ENCODE assay signal across 27 cellular contexts in the genomic region with DNA sequence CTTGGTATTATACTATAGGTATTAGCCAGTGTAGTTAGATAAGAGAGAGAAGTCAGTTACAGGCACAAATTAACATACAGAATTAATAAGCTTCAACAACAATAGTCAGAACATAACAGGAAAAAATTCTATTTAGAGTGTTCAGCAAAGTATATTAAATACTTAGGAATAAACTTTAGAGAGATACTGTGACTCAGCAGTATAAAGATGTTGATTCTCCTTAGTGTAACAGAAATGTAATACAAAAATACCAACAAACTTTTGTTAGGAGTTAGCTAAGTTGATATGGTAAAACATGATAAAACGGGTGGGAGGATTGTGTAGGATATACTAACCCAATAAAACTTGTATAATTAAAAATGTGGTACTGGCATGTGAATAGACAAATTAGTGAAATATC.
"Had no signal": no experiment of that assay in that cellular context is flagged by ENCODE, and none has a peak within 500 bp of the region (broad histone marks: within the 10 kb centered on the region; RNA-seq: fewer than 3 reads in every experiment).

No MANE protein-coding gene starts in this region.

- H3K4me3 ChIP-seq: left ventricle myocardium inferior, lung, mucosa of descending colon, right atrium auricular region, right lobe of liver, smooth muscle cell, stomach, testis, thyroid gland, transverse colon, upper lobe of left lung, vagina had no signal

- H3K9ac ChIP-seq: parathyroid adenoma had no signal

- H3K27ac ChIP-seq: left ventricle myocardium inferior, parathyroid adenoma, right atrium auricular region, right lobe of liver, stomach, testis, thyroid gland, transverse colon, upper lobe of left lung, vagina had no signal

- H3K4me2 ChIP-seq: smooth muscle cell had no signal

- ATAC-seq: mucosa of descending colon; naive thymus-derived CD4-positive, alpha-beta T cell; natural killer cell treated with Interleukin-12 subunit alpha and Interleukin-12 subunit beta and Interleukin-15 and Interleukin-18, amount 100 ng/mL, for 72 hours; right lobe of liver; stimulated activated memory B cell treated with anti-CD40 and anti-IgM and Interleukin-4, amounts not matched to agents 10 μg/mL and 1 μg/mL and 100 μg/mL, for 72 hours had no signal

- H3K4me1 Mint-ChIP-seq: stimulated activated memory B cell treated with anti-CD40 and anti-IgM and Interleukin-4, amounts not matched to agents 10 μg/mL and 1 μg/mL and 100 μg/mL, for 72 hours had no signal

- H3K27me3 ChIP-seq: right atrium auricular region, right lobe of liver, stomach, testis, thyroid gland, transverse colon, upper lobe of left lung, vagina had no signal

- H3K9me3 ChIP-seq: left ventricle myocardium inferior, mucosa of descending colon, right atrium auricular region, right lobe of liver, stomach, testis, thyroid gland, transverse colon, upper lobe of left lung, vagina had no signal

- H3K4me3 Mint-ChIP-seq: immature natural killer cell; memory B cell; naive thymus-derived CD4-positive, alpha-beta T cell; natural killer cell treated with Interleukin-12 subunit alpha and Interleukin-12 subunit beta and Interleukin-15 and Interleukin-18, amount 100 ng/mL, for 72 hours; stimulated activated memory B cell treated with anti-CD40 and anti-IgM and Interleukin-4, amounts not matched to agents 10 μg/mL and 1 μg/mL and 100 μg/mL, for 72 hours had no signal

- H3K36me3 ChIP-seq: left ventricle myocardium inferior, right atrium auricular region, thyroid gland, transverse colon, upper lobe of left lung, vagina had no signal

- DNase-seq: hypothalamus; immature natural killer cell; islet precursor cell; left ventricle myocardium inferior; midbrain; mucosa of descending colon; naive thymus-derived CD4-positive, alpha-beta T cell; right lobe of liver; stimulated activated CD4-positive, alpha-beta T cell treated with anti-CD3 and anti-CD28 coated beads, Interleukin-1b, Interleukin-23, amount 100 ng/mL, for 48 hours; stimulated activated CD4-positive, alpha-beta T cell treated with anti-CD3 and anti-CD28 coated beads, Interleukin-2, amount 100 ng/mL, for 48 hours; stimulated activated CD4-positive, alpha-beta T cell treated with anti-CD3 and anti-CD28 coated beads, Interleukin-4, amount 100 ng/mL, for 4 hours; stimulated activated CD8-positive, alpha-beta memory T cell treated with anti-CD3 and anti-CD28 coated beads, Interleukin-4, amount 100 ng/mL, for 48 hours; stimulated activated naive CD4-positive, alpha-beta T cell treated with Interleukin-2 at 50 U/mL for 16 hours; stomach; testis; thyroid gland; transverse colon; upper lobe of left lung had no signal

- H3K36me3 Mint-ChIP-seq: immature natural killer cell; natural killer cell treated with Interleukin-12 subunit alpha and Interleukin-12 subunit beta and Interleukin-15 and Interleukin-18, amount 100 ng/mL, for 72 hours had no signal

- H3K79me2 ChIP-seq: parathyroid adenoma had no signal

- H3K9me3 Mint-ChIP-seq: immature natural killer cell; memory B cell; naive thymus-derived CD4-positive, alpha-beta T cell; natural killer cell treated with Interleukin-12 subunit alpha and Interleukin-12 subunit beta and Interleukin-15 and Interleukin-18, amount 100 ng/mL, for 72 hours; stimulated activated memory B cell treated with anti-CD40 and anti-IgM and Interleukin-4, amounts not matched to agents 10 μg/mL and 1 μg/mL and 100 μg/mL, for 72 hours had no signal

- H3K27me3 Mint-ChIP-seq: memory B cell; naive thymus-derived CD4-positive, alpha-beta T cell; natural killer cell treated with Interleukin-12 subunit alpha and Interleukin-12 subunit beta and Interleukin-15 and Interleukin-18, amount 100 ng/mL, for 72 hours; progenitor cell of endocrine pancreas; stimulated activated memory B cell treated with anti-CD40 and anti-IgM and Interleukin-4, amounts not matched to agents 10 μg/mL and 1 μg/mL and 100 μg/mL, for 72 hours had no signal

- H3K4me1 ChIP-seq: left ventricle myocardium inferior, parathyroid adenoma, right atrium auricular region, right lobe of liver, stomach, testis, thyroid gland, transverse colon, upper lobe of left lung, vagina had no signal

- H2AFZ ChIP-seq: parathyroid adenoma had no signal

- H3K27ac Mint-ChIP-seq: memory B cell; progenitor cell of endocrine pancreas; stimulated activated memory B cell treated with anti-CD40 and anti-IgM and Interleukin-4, amounts not matched to agents 10 μg/mL and 1 μg/mL and 100 μg/mL, for 72 hours had no signal
